8 cellular contexts compared by ENCODE assay signal in the genomic region with DNA sequence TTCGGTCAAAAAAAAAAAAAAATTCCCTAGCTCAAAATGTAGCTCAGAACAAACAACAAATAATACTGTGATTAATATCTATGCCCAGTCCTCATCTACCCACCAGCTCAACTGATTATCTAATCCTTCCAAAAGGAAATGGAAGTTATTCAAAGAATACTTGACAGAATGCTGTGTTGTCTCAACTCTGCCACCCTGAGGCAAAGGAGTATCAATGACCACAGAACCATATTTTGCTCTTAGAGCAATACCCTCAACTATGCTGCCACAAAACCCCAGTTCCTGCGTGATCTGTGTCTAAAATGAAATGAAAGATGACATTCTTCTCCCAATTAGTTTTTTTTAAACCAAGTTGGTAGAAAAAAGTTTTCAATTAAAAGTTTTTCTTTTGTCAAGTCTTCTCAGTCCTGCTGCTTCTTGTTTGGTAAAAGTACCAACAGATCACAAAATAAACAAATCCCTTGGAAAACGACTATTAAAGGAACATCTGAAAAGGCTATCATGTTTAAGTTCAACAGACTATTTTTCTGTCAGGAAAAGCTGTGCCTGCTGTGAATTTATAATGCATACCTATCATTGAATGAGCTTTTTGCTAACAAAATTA. TPM values are rescaled to one million over a fixed set of nuclear protein-coding genes. Genes with fewer than 3 reads are reported as not detected.
DNase-seq lines count a peak whose midpoint lies in the region; ATAC-seq and TF ChIP-seq lines count a peak whose summit lies in the region.

No MANE protein-coding gene starts in this region.

- H3K4me3 ChIP-seq in heart left ventricle: no peak overlapping the region

- H3K9me3 ChIP-seq in heart left ventricle: no peaks in the 10 kb centered on the region

- H3K4me1 ChIP-seq in heart left ventricle: peaks cover 0 to 22% (median 10%) of the 10 kb centered on the region in 12 donors

- H3K36me3 Mint-ChIP-seq in stimulated activated naive B cell treated with anti-CD40 and anti-IgM and Interleukin-4, amounts not matched to agents 10 μg/mL and 1 μg/mL and 100 μg/mL, for 72 hours: peaks cover 56 to 72% of the 10 kb centered on the region in 2 donors

- peak; percentile 85 for TF ChIP-seq CTCF in VCaP (conservative IDR thresholded peaks at IDR 0.05)
- TF ChIP-seq CTCF in heart left ventricle (IDR thresholded peaks at IDR 0.05): peak in 7 of 12 donors; percentile 28 to 54 (median 35)

- no peak overlapping the region for H3K27ac ChIP-seq in VCaP
- H3K27ac ChIP-seq in heart left ventricle: peak overlapping the region in 11 of 12 donors; percentile 19 to 87 (median 78)

- intact Hi-C loops in heart left ventricle (cut with DNase I): no loop called here

- H3K36me3 ChIP-seq in heart left ventricle: peaks cover 0 to 100% (median 93%) of the 10 kb centered on the region in 9 donors

- H3K27ac Mint-ChIP-seq in stimulated activated naive B cell treated with anti-CD40 and anti-IgM and Interleukin-4, amounts not matched to agents 10 μg/mL and 1 μg/mL and 100 μg/mL, for 72 hours: no peak overlapping the region

- H3K27me3 Mint-ChIP-seq in stimulated activated naive B cell treated with anti-CD40 and anti-IgM and Interleukin-4, amounts not matched to agents 10 μg/mL and 1 μg/mL and 100 μg/mL, for 72 hours: no peaks in the 10 kb centered on the region

- H3K9me3 Mint-ChIP-seq in stimulated activated naive B cell treated with anti-CD40 and anti-IgM and Interleukin-4, amounts not matched to agents 10 μg/mL and 1 μg/mL and 100 μg/mL, for 72 hours: no peaks in the 10 kb centered on the region

- H3K27me3 ChIP-seq in heart left ventricle: no peaks in the 10 kb centered on the region

- H3K4me1 Mint-ChIP-seq in stimulated activated naive B cell treated with anti-CD40 and anti-IgM and Interleukin-4, amounts not matched to agents 10 μg/mL and 1 μg/mL and 100 μg/mL, for 72 hours: peaks cover 0 to 5% of the 10 kb centered on the region in 2 donors

- 70 to 77% (median 75%) methylated on average over 3 of the region's 3 CpGs for WGBS in heart left ventricle, 4 donors

- TF ChIP-seq POLR2A in heart left ventricle (IDR thresholded peaks at IDR 0.05): no peak

- no peak overlapping the region for H3K4me3 Mint-ChIP-seq in stimulated activated naive B cell treated with anti-CD40 and anti-IgM and Interleukin-4, amounts not matched to agents 10 μg/mL and 1 μg/mL and 100 μg/mL, for 72 hours

- DNase-seq in NCI-H345 (lab: John Stamatoyannopoulos, UW) (peak; percentile 27), NCI-H345 treated with DMSO at 0.1 percent for 48 hours (lab: John Stamatoyannopoulos, UW; ENCODE audit: unreplicated experiment) (no peak), Kasumi-1 (lab: John Stamatoyannopoulos, UW) (peak; percentile 79 to 89), heart left ventricle (no peak), T1000 (lab: John Stamatoyannopoulos, UW) (no peak)
- DNase-seq in stimulated activated naive B cell treated with anti-CD40 and anti-IgM and Interleukin-4, amounts not matched to agents 10 μg/mL and 1 μg/mL and 100 μg/mL, for 72 hours: no peak

- ATAC-seq in heart left ventricle (peak in 2 of 4 donors; percentile 2 to 32), HG02852 (IDR thresholded peaks at IDR 0.05; ENCODE audit: unreplicated experiment) (no peak)
- peak; percentile 43 to 50 for ATAC-seq in stimulated activated naive B cell treated with anti-CD40 and anti-IgM and Interleukin-4, amounts not matched to agents 10 μg/mL and 1 μg/mL and 100 μg/mL, for 72 hours (replicated peaks)

RNA-seq across cellular contexts. Expression of gene RBM28, which starts 21.6 kb away (rescaled TPM):
- total RNA-seq in heart left ventricle: 10 to 100 TPM; 12.0 to 29.0 (median 25.3) TPM
- polyA plus RNA-seq in heart left ventricle: 10 to 100 TPM; 21.7 to 40.2 TPM

RNA-seq across cellular contexts. Expression of gene PRRT4, which starts 39.3 kb away (rescaled TPM):
- total RNA-seq in heart left ventricle: 1 to 10 TPM in 8 of 9 donors, under 1 TPM in 1; 0.31 to 3.1 (median 1.9) TPM
- polyA plus RNA-seq in heart left ventricle: 1 to 10 TPM in 1 of 2 donors, under 1 TPM in 1; 0.51 to 2.7 TPM

Comparison
In these comparisons a context has a peak if more than half of its experiments do, and no peak if none do; other contexts are left out.
1. DNase-seq: peak in NCI-H345 (single experiment) and Kasumi-1 (2 of 2); none in NCI-H345 treated with DMSO at 0.1 percent for 48 hours (single experiment), heart left ventricle (0 of 5), stimulated activated naive B cell treated with anti-CD40 and anti-IgM and Interleukin-4, amounts not matched to agents 10 μg/mL and 1 μg/mL and 100 μg/mL, for 72 hours (single experiment) and T1000 (single experiment).